17 cellular contexts compared by ENCODE assay signal in genomic region chr9:129929467-129930125, GRCh38.
A peak's percentile ranks its signal among the peaks of the same experiment; 100 is the strongest.
DNase-seq lines count a peak whose midpoint lies in the region; ATAC-seq, FAIRE-seq and TF ChIP-seq lines count a peak whose summit lies in the region.
"Had no signal": no experiment of that assay in that cellular context is flagged by ENCODE, and none has a peak within 500 bp of the region (broad histone marks: within the 10 kb centered on the region; RNA-seq: fewer than 3 reads in every experiment).

No MANE protein-coding gene starts in this region.

- H3K27me3 Mint-ChIP-seq in activated CD4-positive, alpha-beta memory T cell treated with anti-CD3 and anti-CD28 coated beads, Interleukin-2, amount 10 ng/mL, durations not matched to agents 7 days and 5 days, result no peaks in the 10 kb centered on the region
- peaks cover 2 to 4% (median 3%) of the 10 kb centered on the region in 3 donors for H3K27me3 Mint-ChIP-seq in immature natural killer cell (ENCODE audit: low read depth in 3 of 3)

- H3K27ac Mint-ChIP-seq in activated CD4-positive, alpha-beta memory T cell treated with anti-CD3 and anti-CD28 coated beads, Interleukin-2, amount 10 ng/mL, durations not matched to agents 7 days and 5 days, result peak overlapping the region; percentile 16
- peak overlapping the region in 5 of 6 donors; percentile 1 to 80 (median 66) for H3K27ac Mint-ChIP-seq in immature natural killer cell
- H3K27ac Mint-ChIP-seq: HFFc6 had no signal

- POLR2A ChIA-PET in activated CD4-positive, alpha-beta memory T cell treated with anti-CD3 and anti-CD28 coated beads, Interleukin-2, amount 10 ng/mL, durations not matched to agents 7 days and 5 days (lab: Charles Lee), result interaction anchor here (0.7 to 8.4 kb wide), 5 partner anchors 28 to 110 kb away, joined by 3 to 58 read pairs (median 3); partner anchors contain the start of gene FNBP1

- no peak for ATAC-seq in GM21529 (IDR thresholded peaks at IDR 0.05; ENCODE audit: unreplicated experiment)

- peaks cover 46% of the 10 kb centered on the region for H3K4me1 Mint-ChIP-seq in activated CD4-positive, alpha-beta memory T cell treated with anti-CD3 and anti-CD28 coated beads, Interleukin-2, amount 10 ng/mL, durations not matched to agents 7 days and 5 days
- peaks cover 51% of the 10 kb centered on the region in 2 donors for H3K4me1 Mint-ChIP-seq in immature natural killer cell

- TF ChIP-seq POLR2A in GM19099 (IDR thresholded peaks at IDR 0.05; ENCODE audit: extremely low read depth, insufficient read length, low read depth), result peak; percentile 9

- DNase-seq in activated CD4-positive, alpha-beta T cell treated with anti-CD3 and anti-CD28 coated beads for 48 hours, result peak; percentile 25
- DNase-seq in activated CD4-positive, alpha-beta T cell treated with anti-CD3 and anti-CD28 coated beads, Interleukin-2, amount 50 U/mL, for 4 hours, result no peak
- DNase-seq in activated CD4-positive, alpha-beta memory T cell treated with anti-CD3 and anti-CD28 coated beads, Interleukin-2, amount 10 ng/mL, durations not matched to agents 7 days and 5 days, result no peak
- DNase-seq in immature natural killer cell, result no peak
- no peak for DNase-seq in cortex of kidney (lab: John Stamatoyannopoulos, UW)
- no peak for DNase-seq in GM19239 (ENCODE audit: insufficient read length, low spot score)
- DNase-seq: 8988T, erythroblast, HFFc6, NCI-H1417 treated with DMSO at 0.1 percent for 48 hours, NCI-H226, posterior cingulate gyrus, SJCRH30 had no signal

- H3K36me3 Mint-ChIP-seq in activated CD4-positive, alpha-beta memory T cell treated with anti-CD3 and anti-CD28 coated beads, Interleukin-2, amount 10 ng/mL, durations not matched to agents 7 days and 5 days (ENCODE audit: low read depth), result peaks cover 57% of the 10 kb centered on the region
- H3K36me3 Mint-ChIP-seq in immature natural killer cell, result peaks cover 0 to 21% (median 4%) of the 10 kb centered on the region in 3 donors

- no peak for FAIRE-seq in GM19239 (lab: Jason Lieb, UNC)
- FAIRE-seq: colon, TTC549 had no signal

- no peaks in the 10 kb centered on the region for H3K9me3 Mint-ChIP-seq in activated CD4-positive, alpha-beta memory T cell treated with anti-CD3 and anti-CD28 coated beads, Interleukin-2, amount 10 ng/mL, durations not matched to agents 7 days and 5 days
- H3K9me3 Mint-ChIP-seq in immature natural killer cell, result no peaks in the 10 kb centered on the region
- H3K9me3 Mint-ChIP-seq: HFFc6 had no signal

- H3K4me3 Mint-ChIP-seq in activated CD4-positive, alpha-beta memory T cell treated with anti-CD3 and anti-CD28 coated beads, Interleukin-2, amount 10 ng/mL, durations not matched to agents 7 days and 5 days, result no peak overlapping the region
- H3K4me3 Mint-ChIP-seq in immature natural killer cell, result no peak overlapping the region
- H3K4me3 Mint-ChIP-seq: HFFc6 had no signal

- CTCF ChIA-PET in activated CD4-positive, alpha-beta memory T cell treated with anti-CD3 and anti-CD28 coated beads, Interleukin-2, amount 10 ng/mL, durations not matched to agents 7 days and 5 days (lab: Charles Lee), result no interaction called here
